In the genomic region with DNA sequence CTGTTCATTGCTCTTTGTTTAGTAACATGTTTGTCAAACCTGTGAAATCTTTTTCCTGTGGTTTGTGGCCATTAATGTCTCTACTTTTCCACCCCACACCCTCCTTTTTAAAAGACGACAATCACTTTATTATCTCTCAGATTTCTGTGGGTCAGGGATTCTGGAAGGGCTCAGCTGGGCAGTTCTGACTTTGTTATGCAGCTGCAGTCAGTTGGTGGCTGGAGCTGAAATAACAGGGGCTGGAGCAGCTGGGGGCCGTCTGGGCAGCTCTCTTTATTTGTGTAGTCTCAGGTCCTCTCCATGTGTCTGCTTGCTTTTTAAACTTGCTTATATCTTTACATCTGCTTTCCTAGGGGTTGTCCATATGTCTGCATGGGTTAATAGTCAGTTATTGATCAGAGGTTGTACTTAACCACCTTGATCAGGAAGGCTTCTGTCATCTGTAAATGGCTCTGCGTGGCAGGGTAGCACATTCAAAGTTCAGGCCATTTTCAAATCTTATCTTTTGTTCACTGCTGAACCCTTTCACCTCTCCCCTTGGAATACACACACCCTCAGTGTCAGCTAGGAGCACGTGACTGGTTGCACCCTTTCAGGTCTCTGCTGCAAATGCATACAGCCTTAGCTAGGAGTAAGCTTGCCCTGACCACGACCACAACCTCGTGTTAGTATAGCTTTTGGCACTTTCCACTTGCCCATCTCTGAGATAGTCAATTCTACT, we compare ENCODE assay signal across 1 cellular context.
TF ChIP-seq lines count a peak whose summit lies in the region.

No MANE protein-coding gene starts in this region.

TF ChIP-seq in K562, 482 proteins besides CTCF, POLR2A, EP300 and RAD21 (continues in another document):
- TF ChIP-seq ZNF445 (CRISPR knock-in tag; IDR thresholded peaks at IDR 0.05; ENCODE audit: low read depth): no peak
- TF ChIP-seq, protein P1, sequence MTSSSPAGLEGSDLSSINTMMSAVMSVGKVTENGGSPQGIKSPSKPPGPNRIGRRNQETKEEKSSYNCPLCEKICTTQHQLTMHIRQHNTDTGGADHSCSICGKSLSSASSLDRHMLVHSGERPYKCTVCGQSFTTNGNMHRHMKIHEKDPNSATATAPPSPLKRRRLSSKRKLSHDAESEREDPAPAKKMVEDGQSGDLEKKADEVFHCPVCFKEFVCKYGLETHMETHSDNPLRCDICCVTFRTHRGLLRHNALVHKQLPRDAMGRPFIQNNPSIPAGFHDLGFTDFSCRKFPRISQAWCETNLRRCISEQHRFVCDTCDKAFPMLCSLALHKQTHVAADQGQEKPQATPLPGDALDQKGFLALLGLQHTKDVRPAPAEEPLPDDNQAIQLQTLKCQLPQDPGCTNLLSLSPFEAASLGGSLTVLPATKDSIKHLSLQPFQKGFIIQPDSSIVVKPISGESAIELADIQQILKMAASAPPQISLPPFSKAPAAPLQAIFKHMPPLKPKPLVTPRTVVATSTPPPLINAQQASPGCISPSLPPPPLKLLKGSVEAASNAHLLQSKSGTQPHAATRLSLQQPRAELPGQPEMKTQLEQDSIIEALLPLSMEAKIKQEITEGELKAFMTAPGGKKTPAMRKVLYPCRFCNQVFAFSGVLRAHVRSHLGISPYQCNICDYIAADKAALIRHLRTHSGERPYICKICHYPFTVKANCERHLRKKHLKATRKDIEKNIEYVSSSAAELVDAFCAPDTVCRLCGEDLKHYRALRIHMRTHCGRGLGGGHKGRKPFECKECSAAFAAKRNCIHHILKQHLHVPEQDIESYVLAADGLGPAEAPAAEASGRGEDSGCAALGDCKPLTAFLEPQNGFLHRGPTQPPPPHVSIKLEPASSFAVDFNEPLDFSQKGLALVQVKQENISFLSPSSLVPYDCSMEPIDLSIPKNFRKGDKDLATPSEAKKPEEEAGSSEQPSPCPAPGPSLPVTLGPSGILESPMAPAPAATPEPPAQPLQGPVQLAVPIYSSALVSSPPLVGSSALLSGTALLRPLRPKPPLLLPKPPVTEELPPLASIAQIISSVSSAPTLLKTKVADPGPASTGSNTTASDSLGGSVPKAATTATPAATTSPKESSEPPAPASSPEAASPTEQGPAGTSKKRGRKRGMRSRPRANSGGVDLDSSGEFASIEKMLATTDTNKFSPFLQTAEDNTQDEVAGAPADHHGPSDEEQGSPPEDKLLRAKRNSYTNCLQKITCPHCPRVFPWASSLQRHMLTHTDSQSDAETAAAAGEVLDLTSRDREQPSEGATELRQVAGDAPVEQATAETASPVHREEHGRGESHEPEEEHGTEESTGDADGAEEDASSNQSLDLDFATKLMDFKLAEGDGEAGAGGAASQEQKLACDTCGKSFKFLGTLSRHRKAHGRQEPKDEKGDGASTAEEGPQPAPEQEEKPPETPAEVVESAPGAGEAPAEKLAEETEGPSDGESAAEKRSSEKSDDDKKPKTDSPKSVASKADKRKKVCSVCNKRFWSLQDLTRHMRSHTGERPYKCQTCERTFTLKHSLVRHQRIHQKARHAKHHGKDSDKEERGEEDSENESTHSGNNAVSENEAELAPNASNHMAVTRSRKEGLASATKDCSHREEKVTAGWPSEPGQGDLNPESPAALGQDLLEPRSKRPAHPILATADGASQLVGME (CRISPR knock-in tag; IDR thresholded peaks at IDR 0.05): no peak
- TF ChIP-seq, protein P2, sequence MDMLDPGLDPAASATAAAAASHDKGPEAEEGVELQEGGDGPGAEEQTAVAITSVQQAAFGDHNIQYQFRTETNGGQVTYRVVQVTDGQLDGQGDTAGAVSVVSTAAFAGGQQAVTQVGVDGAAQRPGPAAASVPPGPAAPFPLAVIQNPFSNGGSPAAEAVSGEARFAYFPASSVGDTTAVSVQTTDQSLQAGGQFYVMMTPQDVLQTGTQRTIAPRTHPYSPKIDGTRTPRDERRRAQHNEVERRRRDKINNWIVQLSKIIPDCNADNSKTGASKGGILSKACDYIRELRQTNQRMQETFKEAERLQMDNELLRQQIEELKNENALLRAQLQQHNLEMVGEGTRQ (CRISPR knock-in tag; IDR thresholded peaks at IDR 0.05): peak; percentile 77
- TF ChIP-seq, protein P3, sequence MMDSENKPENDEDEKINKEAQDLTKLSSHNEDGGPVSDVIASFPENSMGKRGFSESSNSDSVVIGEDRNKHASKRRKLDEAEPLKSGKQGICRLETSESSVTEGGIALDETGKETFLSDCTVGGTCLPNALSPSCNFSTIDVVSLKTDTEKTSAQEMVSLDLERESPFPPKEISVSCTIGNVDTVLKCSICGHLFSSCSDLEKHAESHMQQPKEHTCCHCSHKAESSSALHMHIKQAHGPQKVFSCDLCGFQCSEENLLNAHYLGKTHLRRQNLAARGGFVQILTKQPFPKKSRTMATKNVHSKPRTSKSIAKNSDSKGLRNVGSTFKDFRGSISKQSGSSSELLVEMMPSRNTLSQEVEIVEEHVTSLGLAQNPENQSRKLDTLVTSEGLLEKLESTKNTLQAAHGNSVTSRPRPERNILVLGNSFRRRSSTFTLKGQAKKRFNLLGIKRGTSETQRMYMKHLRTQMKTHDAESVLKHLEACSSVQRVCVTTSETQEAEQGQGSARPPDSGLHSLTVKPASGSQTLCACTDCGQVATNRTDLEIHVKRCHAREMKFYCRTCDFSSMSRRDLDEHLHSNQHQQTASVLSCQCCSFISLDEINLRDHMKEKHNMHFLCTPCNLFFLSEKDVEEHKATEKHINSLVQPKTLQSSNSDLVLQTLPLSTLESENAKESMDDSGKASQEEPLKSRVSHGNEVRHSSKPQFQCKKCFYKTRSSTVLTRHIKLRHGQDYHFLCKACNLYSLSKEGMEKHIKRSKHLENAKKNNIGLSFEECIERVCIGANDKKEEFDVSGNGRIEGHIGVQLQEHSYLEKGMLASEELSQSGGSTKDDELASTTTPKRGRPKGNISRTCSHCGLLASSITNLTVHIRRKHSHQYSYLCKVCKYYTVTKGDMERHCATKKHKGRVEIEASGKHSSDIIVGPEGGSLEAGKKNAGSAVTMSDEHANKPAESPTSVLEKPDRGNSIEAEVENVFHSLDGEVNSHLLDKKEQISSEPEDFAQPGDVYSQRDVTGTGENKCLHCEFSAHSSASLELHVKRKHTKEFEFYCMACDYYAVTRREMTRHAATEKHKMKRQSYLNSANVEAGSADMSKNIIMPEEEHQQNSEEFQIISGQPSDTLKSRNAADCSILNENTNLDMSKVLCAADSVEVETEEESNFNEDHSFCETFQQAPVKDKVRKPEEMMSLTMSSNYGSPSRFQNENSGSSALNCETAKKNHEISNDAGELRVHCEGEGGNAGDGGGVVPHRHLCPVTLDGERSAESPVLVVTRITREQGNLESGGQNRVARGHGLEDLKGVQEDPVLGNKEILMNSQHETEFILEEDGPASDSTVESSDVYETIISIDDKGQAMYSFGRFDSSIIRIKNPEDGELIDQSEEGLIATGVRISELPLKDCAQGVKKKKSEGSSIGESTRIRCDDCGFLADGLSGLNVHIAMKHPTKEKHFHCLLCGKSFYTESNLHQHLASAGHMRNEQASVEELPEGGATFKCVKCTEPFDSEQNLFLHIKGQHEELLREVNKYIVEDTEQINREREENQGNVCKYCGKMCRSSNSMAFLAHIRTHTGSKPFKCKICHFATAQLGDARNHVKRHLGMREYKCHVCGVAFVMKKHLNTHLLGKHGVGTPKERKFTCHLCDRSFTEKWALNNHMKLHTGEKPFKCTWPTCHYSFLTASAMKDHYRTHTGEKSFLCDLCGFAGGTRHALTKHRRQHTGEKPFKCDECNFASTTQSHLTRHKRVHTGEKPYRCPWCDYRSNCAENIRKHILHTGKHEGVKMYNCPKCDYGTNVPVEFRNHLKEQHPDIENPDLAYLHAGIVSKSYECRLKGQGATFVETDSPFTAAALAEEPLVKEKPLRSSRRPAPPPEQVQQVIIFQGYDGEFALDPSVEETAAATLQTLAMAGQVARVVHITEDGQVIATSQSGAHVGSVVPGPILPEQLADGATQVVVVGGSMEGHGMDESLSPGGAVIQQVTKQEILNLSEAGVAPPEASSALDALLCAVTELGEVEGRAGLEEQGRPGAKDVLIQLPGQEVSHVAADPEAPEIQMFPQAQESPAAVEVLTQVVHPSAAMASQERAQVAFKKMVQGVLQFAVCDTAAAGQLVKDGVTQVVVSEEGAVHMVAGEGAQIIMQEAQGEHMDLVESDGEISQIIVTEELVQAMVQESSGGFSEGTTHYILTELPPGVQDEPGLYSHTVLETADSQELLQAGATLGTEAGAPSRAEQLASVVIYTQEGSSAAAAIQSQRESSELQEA (IDR thresholded peaks at IDR 0.05; ENCODE audit: low read depth): no peak
- TF ChIP-seq PHF20 (IDR thresholded peaks at IDR 0.05; ENCODE audit: partially characterized antibody): no peak
- TF ChIP-seq TEAD2 (tag; IDR thresholded peaks at IDR 0.05): no peak
- no peak for TF ChIP-seq TGIF2 (CRISPR knock-in tag; IDR thresholded peaks at IDR 0.05)
- no peak for TF ChIP-seq SAFB (IDR thresholded peaks at IDR 0.05; ENCODE audit: borderline replicate concordance, low read depth, low read length)
- TF ChIP-seq ZNF830 (CRISPR knock-in tag; IDR thresholded peaks at IDR 0.05): no peak
- 0 out of 2 replicates have a peak, but pooled peaks have one; percentile 24 for TF ChIP-seq BHLHE40 (IDR thresholded peaks at IDR 0.05; ENCODE audit: low read length)
- TF ChIP-seq, protein P4, sequence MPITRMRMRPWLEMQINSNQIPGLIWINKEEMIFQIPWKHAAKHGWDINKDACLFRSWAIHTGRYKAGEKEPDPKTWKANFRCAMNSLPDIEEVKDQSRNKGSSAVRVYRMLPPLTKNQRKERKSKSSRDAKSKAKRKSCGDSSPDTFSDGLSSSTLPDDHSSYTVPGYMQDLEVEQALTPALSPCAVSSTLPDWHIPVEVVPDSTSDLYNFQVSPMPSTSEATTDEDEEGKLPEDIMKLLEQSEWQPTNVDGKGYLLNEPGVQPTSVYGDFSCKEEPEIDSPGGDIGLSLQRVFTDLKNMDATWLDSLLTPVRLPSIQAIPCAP (CRISPR knock-in tag; IDR thresholded peaks at IDR 0.05; ENCODE audit: borderline replicate concordance): no peak
- peak; percentile 67 for TF ChIP-seq RAD51 (IDR thresholded peaks at IDR 0.05; ENCODE audit: borderline replicate concordance, low read depth)
- TF ChIP-seq TOE1 (IDR thresholded peaks at IDR 0.05; ENCODE audit: borderline replicate concordance): peak; percentile 48; the same call in 1 of the 2 replicates
- no peak for TF ChIP-seq TOE1 (CRISPR knock-in tag; IDR thresholded peaks at IDR 0.05; ENCODE audit: borderline replicate concordance, low read depth)
- TF ChIP-seq DIDO1 (tag; IDR thresholded peaks at IDR 0.05; ENCODE audit: low read depth): no peak
- no peak for TF ChIP-seq MEF2D (tag; conservative IDR thresholded peaks at IDR 0.05; ENCODE audit: low read depth)
- no peak for TF ChIP-seq SRSF7 (optimal IDR thresholded peaks at IDR 0.05; ENCODE audit: low read depth, low read length)
- TF ChIP-seq TAF9B (IDR thresholded peaks at IDR 0.05; ENCODE audit: partially characterized antibody): no peak
- TF ChIP-seq, protein P5, sequence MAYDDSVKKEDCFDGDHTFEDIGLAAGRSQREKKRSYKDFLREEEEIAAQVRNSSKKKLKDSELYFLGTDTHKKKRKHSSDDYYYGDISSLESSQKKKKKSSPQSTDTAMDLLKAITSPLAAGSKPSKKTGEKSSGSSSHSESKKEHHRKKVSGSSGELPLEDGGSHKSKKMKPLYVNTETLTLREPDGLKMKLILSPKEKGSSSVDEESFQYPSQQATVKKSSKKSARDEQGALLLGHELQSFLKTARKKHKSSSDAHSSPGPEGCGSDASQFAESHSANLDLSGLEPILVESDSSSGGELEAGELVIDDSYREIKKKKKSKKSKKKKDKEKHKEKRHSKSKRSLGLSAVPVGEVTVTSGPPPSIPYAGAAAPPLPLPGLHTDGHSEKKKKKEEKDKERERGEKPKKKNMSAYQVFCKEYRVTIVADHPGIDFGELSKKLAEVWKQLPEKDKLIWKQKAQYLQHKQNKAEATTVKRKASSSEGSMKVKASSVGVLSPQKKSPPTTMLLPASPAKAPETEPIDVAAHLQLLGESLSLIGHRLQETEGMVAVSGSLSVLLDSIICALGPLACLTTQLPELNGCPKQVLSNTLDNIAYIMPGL (CRISPR knock-in tag; IDR thresholded peaks at IDR 0.05): no peak
- TF ChIP-seq, protein P6, sequence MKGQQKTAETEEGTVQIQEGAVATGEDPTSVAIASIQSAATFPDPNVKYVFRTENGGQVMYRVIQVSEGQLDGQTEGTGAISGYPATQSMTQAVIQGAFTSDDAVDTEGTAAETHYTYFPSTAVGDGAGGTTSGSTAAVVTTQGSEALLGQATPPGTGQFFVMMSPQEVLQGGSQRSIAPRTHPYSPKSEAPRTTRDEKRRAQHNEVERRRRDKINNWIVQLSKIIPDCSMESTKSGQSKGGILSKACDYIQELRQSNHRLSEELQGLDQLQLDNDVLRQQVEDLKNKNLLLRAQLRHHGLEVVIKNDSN (CRISPR knock-in tag; IDR thresholded peaks at IDR 0.05): peak; percentile 63
- TF ChIP-seq PTTG1 (tag; IDR thresholded peaks at IDR 0.05; ENCODE audit: low read depth): no peak
- no peak for TF ChIP-seq NCOA4 (IDR thresholded peaks at IDR 0.05; ENCODE audit: partially characterized antibody)
- no peak for TF ChIP-seq ZFP30 (CRISPR knock-in tag; IDR thresholded peaks at IDR 0.05; ENCODE audit: borderline replicate concordance)
- TF ChIP-seq, protein P7, sequence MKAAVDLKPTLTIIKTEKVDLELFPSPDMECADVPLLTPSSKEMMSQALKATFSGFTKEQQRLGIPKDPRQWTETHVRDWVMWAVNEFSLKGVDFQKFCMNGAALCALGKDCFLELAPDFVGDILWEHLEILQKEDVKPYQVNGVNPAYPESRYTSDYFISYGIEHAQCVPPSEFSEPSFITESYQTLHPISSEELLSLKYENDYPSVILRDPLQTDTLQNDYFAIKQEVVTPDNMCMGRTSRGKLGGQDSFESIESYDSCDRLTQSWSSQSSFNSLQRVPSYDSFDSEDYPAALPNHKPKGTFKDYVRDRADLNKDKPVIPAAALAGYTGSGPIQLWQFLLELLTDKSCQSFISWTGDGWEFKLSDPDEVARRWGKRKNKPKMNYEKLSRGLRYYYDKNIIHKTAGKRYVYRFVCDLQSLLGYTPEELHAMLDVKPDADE (conservative IDR thresholded peaks at IDR 0.05; ENCODE audit: control insufficient read depth, low read depth, low read length): no peak
- no peak for TF ChIP-seq ELF2 (CRISPR knock-in tag; IDR thresholded peaks at IDR 0.05)
- no peak for TF ChIP-seq ZNF324 (CRISPR knock-in tag; IDR thresholded peaks at IDR 0.05)
- TF ChIP-seq, protein P8, sequence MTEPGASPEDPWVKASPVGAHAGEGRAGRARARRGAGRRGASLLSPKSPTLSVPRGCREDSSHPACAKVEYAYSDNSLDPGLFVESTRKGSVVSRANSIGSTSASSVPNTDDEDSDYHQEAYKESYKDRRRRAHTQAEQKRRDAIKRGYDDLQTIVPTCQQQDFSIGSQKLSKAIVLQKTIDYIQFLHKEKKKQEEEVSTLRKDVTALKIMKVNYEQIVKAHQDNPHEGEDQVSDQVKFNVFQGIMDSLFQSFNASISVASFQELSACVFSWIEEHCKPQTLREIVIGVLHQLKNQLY (CRISPR knock-in tag; conservative IDR thresholded peaks at IDR 0.05): no peak
- TF ChIP-seq CHCHD3 (CRISPR knock-in tag; IDR thresholded peaks at IDR 0.05): no peak
- TF ChIP-seq ZNF431 (CRISPR knock-in tag; IDR thresholded peaks at IDR 0.05): no peak
- TF ChIP-seq XRCC3 (IDR thresholded peaks at IDR 0.05): no peak
- no peak for TF ChIP-seq YBX1 (IDR thresholded peaks at IDR 0.05)
- no peak for TF ChIP-seq FOS (IDR thresholded peaks at IDR 0.05; ENCODE audit: extremely low read depth, insufficient read length)
- TF ChIP-seq, protein P9, sequence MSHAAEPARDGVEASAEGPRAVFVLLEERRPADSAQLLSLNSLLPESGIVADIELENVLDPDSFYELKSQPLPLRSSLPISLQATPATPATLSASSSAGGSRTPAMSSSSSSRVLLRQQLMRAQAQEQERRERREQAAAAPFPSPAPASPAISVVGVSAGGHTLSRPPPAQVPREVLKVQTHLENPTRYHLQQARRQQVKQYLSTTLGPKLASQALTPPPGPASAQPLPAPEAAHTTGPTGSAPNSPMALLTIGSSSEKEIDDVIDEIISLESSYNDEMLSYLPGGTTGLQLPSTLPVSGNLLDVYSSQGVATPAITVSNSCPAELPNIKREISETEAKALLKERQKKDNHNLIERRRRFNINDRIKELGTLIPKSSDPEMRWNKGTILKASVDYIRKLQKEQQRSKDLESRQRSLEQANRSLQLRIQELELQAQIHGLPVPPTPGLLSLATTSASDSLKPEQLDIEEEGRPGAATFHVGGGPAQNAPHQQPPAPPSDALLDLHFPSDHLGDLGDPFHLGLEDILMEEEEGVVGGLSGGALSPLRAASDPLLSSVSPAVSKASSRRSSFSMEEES (CRISPR knock-in tag; IDR thresholded peaks at IDR 0.05): peak; percentile 52; the same call in 1 of the 2 replicates
- TF ChIP-seq ARID2 (IDR thresholded peaks at IDR 0.05): no peak
